In genomic region chr9:137917795-137918194, GRCh38 we compare ENCODE assay signal across 6 cellular contexts. TPM values are rescaled to one million over a fixed set of nuclear protein-coding genes. Genes with fewer than 3 reads are reported as not detected.
"Had no signal": no experiment of that assay in that cellular context is flagged by ENCODE, and none has a peak within 500 bp of the region (broad histone marks: within the 10 kb centered on the region; RNA-seq: fewer than 3 reads in every experiment).

No MANE protein-coding gene starts in this region.

- DNase-seq: H9, HCEC 1CT, IMR-90 had no signal

- H3K4me2 ChIP-seq: GM23338 had no signal

- H2AFZ ChIP-seq: GM23338 had no signal

- H3K4me3 ChIP-seq: GM23338, K562 had no signal

RNA-seq across cellular contexts. Expression of gene CACNA1B, which starts 40.2 kb away (rescaled TPM):
- total RNA-seq: HT-29, IMR-90 had no signal
